ENCODE assay signal across 2 cellular contexts in genomic region chr18:61942072-61942471, GRCh38.
TF ChIP-seq lines count a peak whose summit lies in the region.

No MANE protein-coding gene starts in this region.

TF ChIP-seq in SK-N-SH, 30 proteins besides CTCF, POLR2A, EP300 and RAD21 (continued from another document):
- TF ChIP-seq ZBTB33 (IDR thresholded peaks at IDR 0.05; ENCODE audit: borderline replicate concordance, low read depth) (no peak), RXRA (IDR thresholded peaks at IDR 0.05; ENCODE audit: borderline replicate concordance, low read depth) (no peak)

TF ChIP-seq in SK-N-SH treated with all-trans-retinoic acid at 6 μM for 48 hours, 23 proteins besides CTCF, POLR2A, EP300 and RAD21 (continued from another document):
- TF ChIP-seq CREB5 (CRISPR knock-in tag; IDR thresholded peaks at IDR 0.05; ENCODE audit: low read depth) (no peak), TSHZ2 (CRISPR knock-in tag; IDR thresholded peaks at IDR 0.05) (no peak), BACH2 (CRISPR knock-in tag; IDR thresholded peaks at IDR 0.05; ENCODE audit: borderline replicate concordance) (no peak), ZFP3 (CRISPR knock-in tag; IDR thresholded peaks at IDR 0.05) (no peak), ISL1 (CRISPR knock-in tag; IDR thresholded peaks at IDR 0.05) (no peak), GLIS3 (CRISPR knock-in tag; IDR thresholded peaks at IDR 0.05) (no peak), TOX (CRISPR knock-in tag; IDR thresholded peaks at IDR 0.05; ENCODE audit: borderline replicate concordance) (no peak), POU6F1 (CRISPR knock-in tag; IDR thresholded peaks at IDR 0.05; ENCODE audit: borderline replicate concordance, low read depth) (no peak)
